ENCODE assay signal across 18 cellular contexts in genomic region chr3:188746291-188746783, GRCh38.
DNase-seq lines count a peak whose midpoint lies in the region; ATAC-seq and TF ChIP-seq lines count a peak whose summit lies in the region.
"Had no signal": no experiment of that assay in that cellular context is flagged by ENCODE, and none has a peak within 500 bp of the region (broad histone marks: within the 10 kb centered on the region; RNA-seq: fewer than 3 reads in every experiment).

No MANE protein-coding gene starts in this region.

- no peak for TF ChIP-seq RAD21 in IMR-90 (IDR thresholded peaks at IDR 0.05; ENCODE audit: low read length)

- H3K56ac ChIP-seq in IMR-90 (ENCODE audit: extremely low read depth, insufficient read depth, low read length): no peak overlapping the region

- peak; percentile 51 for ATAC-seq in IMR-90 (ENCODE audit: low read depth)
- ATAC-seq in sciatic nerve: peak; percentile 35
- ATAC-seq in heart left ventricle: no peak

- peaks cover 4% of the 10 kb centered on the region; the same call in 1 of the 2 replicates for H4K20me1 ChIP-seq in IMR-90 (ENCODE audit: insufficient read depth, low read length)

- no TSS peak for BruUV-seq in IMR-90 (replicated peaks; lab: Mats Ljungman, UMichigan)
- no TSS peak for BruUV-seq in Calu3 (replicated peaks; lab: Mats Ljungman, UMichigan)

- CTCF ChIA-PET in IMR-90 (lab: Yijun Ruan, JAX) (no interaction called here), Calu3 (lab: Charles Lee) (no interaction called here)

- no peak overlapping the region for H4K5ac ChIP-seq in IMR-90 (ENCODE audit: low read depth, low read length)

- no peak overlapping the region for H2AFZ ChIP-seq in IMR-90 (replicated peaks; ENCODE audit: low read length, poor library complexity)

- H3K36me3 ChIP-seq in IMR-90 (ENCODE audit: control insufficient read depth, insufficient read depth, low read length) (peaks cover 2% of the 10 kb centered on the region; the same call in 1 of the 2 replicates), heart left ventricle (no peaks in the 10 kb centered on the region), H7 (replicated peaks; ENCODE audit: control insufficient read depth, insufficient read depth, low read length) (no peaks in the 10 kb centered on the region)
- H3K36me3 ChIP-seq: HAP-1, Peyer's patch had no signal

- no peak overlapping the region for H4K8ac ChIP-seq in IMR-90 (ENCODE audit: low read depth in 2 of 2, low read length in 2 of 2)

- TF ChIP-seq CTCF in IMR-90 (conservative IDR thresholded peaks at IDR 0.05; ENCODE audit: low read depth, low read length) (no peak), fibroblast of villous mesenchyme (IDR thresholded peaks at IDR 0.05; ENCODE audit: insufficient read depth, low read depth, low read length) (no peak), heart left ventricle (IDR thresholded peaks at IDR 0.05) (no peak), Calu3 (IDR thresholded peaks at IDR 0.05; ENCODE audit: unreplicated experiment) (no peak)

- H2BK15ac ChIP-seq in IMR-90 (ENCODE audit: low read depth, low read length): no peak overlapping the region

- H2BK20ac ChIP-seq in IMR-90 (ENCODE audit: low read depth, low read length): no peak overlapping the region

- DNase-seq in IMR-90 (peak; percentile 31), SW480 (ENCODE audit: low spot score) (peak; percentile 33), fibroblast of villous mesenchyme (ENCODE audit: low read depth) (peak; percentile 93), sciatic nerve (ENCODE audit: low spot score) (no peak), heart left ventricle (no peak), Calu3 (no peak), H7 (no peak)
- no peak for DNase-seq in effector CD4-positive, alpha-beta T cell
- DNase-seq: DMS153, GDM1, KBM-7, NCI-H1436 treated with DMSO at 0.1 percent for 48 hours, NCI-H2029 treated with DMSO at 0.1 percent for 48 hours, NCI-H2171, NCI-H526, Peyer's patch had no signal

- H3K27ac ChIP-seq in IMR-90 (ENCODE audit: insufficient read depth, low read length) (no peak overlapping the region), heart left ventricle (no peak overlapping the region)
- H3K27ac ChIP-seq: Peyer's patch had no signal

- no peak overlapping the region for H3K14ac ChIP-seq in IMR-90 (replicated peaks; ENCODE audit: low read depth, low read length)

- no peak overlapping the region for H2AK9ac ChIP-seq in IMR-90 (replicated peaks; ENCODE audit: low read depth, low read length, poor library complexity)

- H3K79me1 ChIP-seq in IMR-90 (ENCODE audit: low read depth in 1 of 2, low read length in 2 of 2): peaks cover 28 to 35% of the 10 kb centered on the region in 2 experiments

- dilution Hi-C loops in IMR-90 (cut with HindIII; ENCODE audit: low sequenced_read_pairs, unreplicated experiment): no loop called here

- H3K9me3 ChIP-seq in IMR-90 (ENCODE audit: control insufficient read depth, insufficient read depth, low read length): no peaks in the 10 kb centered on the region
- H3K9me3 ChIP-seq in heart left ventricle: no peaks in the 10 kb centered on the region
- H3K9me3 ChIP-seq: HAP-1, Peyer's patch had no signal

- no peak overlapping the region for H3K4me2 ChIP-seq in IMR-90 (ENCODE audit: low read depth, low read length)

- no peaks in the 10 kb centered on the region for H3K27me3 ChIP-seq in IMR-90 (ENCODE audit: control insufficient read depth, insufficient read depth, low read length)
- H3K27me3 ChIP-seq in heart left ventricle: no peaks in the 10 kb centered on the region
- H3K27me3 ChIP-seq in H7 (ENCODE audit: control insufficient read depth, insufficient read depth, low read length): no peaks in the 10 kb centered on the region
- H3K27me3 ChIP-seq: Peyer's patch had no signal

- H2BK5ac ChIP-seq in IMR-90 (ENCODE audit: low read depth, low read length, poor library complexity, severe bottlenecking): no peak overlapping the region

- no peak overlapping the region for H2BK120ac ChIP-seq in IMR-90 (ENCODE audit: low read depth, low read length)

- intact Hi-C loops in IMR-90 (cut with micrococcal nuclease) (no loop called here), sciatic nerve (cut with DNase I) (no loop called here), heart left ventricle (cut with DNase I) (no loop called here), Calu3 (cut with micrococcal nuclease; ENCODE audit: unreplicated experiment) (loop anchor here (5.0 kb wide), 1 partner anchor 1004 kb away; no protein-coding TSS in a partner anchor)

- no peak overlapping the region for H3K27ac Mint-ChIP-seq in Calu3 (ENCODE audit: unreplicated experiment)
- H3K27ac Mint-ChIP-seq: CD14-positive monocyte had no signal

- no peak overlapping the region for H3K9ac ChIP-seq in IMR-90 (ENCODE audit: low read depth, low read length)

- H3K9me3 Mint-ChIP-seq in Calu3 (ENCODE audit: low read depth, unreplicated experiment): no peaks in the 10 kb centered on the region
- H3K9me3 Mint-ChIP-seq: CD14-positive monocyte had no signal

- no peak overlapping the region for H3K4me3 ChIP-seq in IMR-90 (ENCODE audit: insufficient read depth, low read depth, low read length)
- no peak overlapping the region for H3K4me3 ChIP-seq in fibroblast of villous mesenchyme (ENCODE audit: low read depth, low read length)
- no peak overlapping the region for H3K4me3 ChIP-seq in heart left ventricle
- H3K4me3 ChIP-seq in H7 (ENCODE audit: insufficient read depth, low read depth, low read length): no peak overlapping the region
- H3K4me3 ChIP-seq: HAP-1, Peyer's patch had no signal

- H3K4me1 Mint-ChIP-seq in Calu3 (ENCODE audit: low read depth, unreplicated experiment): peaks cover 16% of the 10 kb centered on the region

- no peak overlapping the region for H2AK5ac ChIP-seq in IMR-90 (ENCODE audit: low read depth, low read length)

- H3K36me3 Mint-ChIP-seq in Calu3 (ENCODE audit: insufficient read depth, unreplicated experiment): no peaks in the 10 kb centered on the region

- no peak overlapping the region for H3K4me3 Mint-ChIP-seq in Calu3 (ENCODE audit: low read depth, unreplicated experiment)
- H3K4me3 Mint-ChIP-seq: CD14-positive monocyte had no signal

- H3K23ac ChIP-seq in IMR-90 (ENCODE audit: low read depth, low read length): no peak overlapping the region

- no peak overlapping the region for H3K4ac ChIP-seq in IMR-90 (ENCODE audit: low read depth, low read length)

- no peak for TF ChIP-seq POLR2A in IMR-90 (IDR thresholded peaks at IDR 0.05; ENCODE audit: low read depth, low read length)
- no peak for TF ChIP-seq POLR2A in heart left ventricle (IDR thresholded peaks at IDR 0.05)

- no peak overlapping the region for H3K18ac ChIP-seq in IMR-90 (ENCODE audit: low read depth, low read length)

- H3K9me1 ChIP-seq in IMR-90 (ENCODE audit: insufficient read depth, low read length): peaks cover 4% of the 10 kb centered on the region

- H3K27me3 Mint-ChIP-seq in Calu3 (ENCODE audit: unreplicated experiment): no peaks in the 10 kb centered on the region

- no peak overlapping the region for H4K91ac ChIP-seq in IMR-90 (ENCODE audit: insufficient read depth, low read depth, low read length)

- H3K4me1 ChIP-seq in IMR-90 (ENCODE audit: control insufficient read depth, insufficient read depth, low read length) (peaks cover 3% of the 10 kb centered on the region; the same call in 1 of the 2 replicates), heart left ventricle (peaks cover 0 to 14% (median 0%) of the 10 kb centered on the region in 12 donors)
- H3K4me1 ChIP-seq: HAP-1, Peyer's patch had no signal

- WGBS in IMR-90 (ENCODE audit: extremely low coverage in 2 of 2, insufficient read length in 1 of 2), 2 experiments: no CpG with 5 or more reads among the region's 3 CpGs
- 92 to 97% (median 94%) methylated on average over 3 of the region's 3 CpGs for WGBS in heart left ventricle, 4 donors

- POLR2A ChIA-PET in IMR-90 (lab: Charles Lee; ENCODE audit: unreplicated experiment): no interaction called here

- in situ Hi-C loops in IMR-90 (cut with MboI; ENCODE audit: low sequenced_read_pairs): no loop called here

TF ChIP-seq in IMR-90, 13 proteins besides CTCF, POLR2A, EP300 and RAD21:
- TF ChIP-seq BHLHE40 (IDR thresholded peaks at IDR 0.05; ENCODE audit: low read depth, low read length) (no peak), ELK1 (IDR thresholded peaks at IDR 0.05; ENCODE audit: borderline replicate concordance, low read depth, low read length) (no peak), SMC3 (IDR thresholded peaks at IDR 0.05; ENCODE audit: low read depth, low read length) (no peak), NFE2L2 (IDR thresholded peaks at IDR 0.05; ENCODE audit: low read depth, low read length) (no peak)

Comparison
In these comparisons a context has a peak if more than half of its experiments do, and no peak if none do; other contexts are left out.
1. ATAC-seq: peak in IMR-90 (single experiment) and sciatic nerve (single experiment); none in heart left ventricle (0 of 4).
2. DNase-seq: peak in IMR-90 (single experiment), SW480 (single experiment) and fibroblast of villous mesenchyme (single experiment); none in sciatic nerve (single experiment), effector CD4-positive, alpha-beta T cell (single experiment), heart left ventricle (0 of 5), Calu3 (single experiment) and H7 (single experiment).